ENCODE assay signal across 8 cellular contexts in the genomic region with DNA sequence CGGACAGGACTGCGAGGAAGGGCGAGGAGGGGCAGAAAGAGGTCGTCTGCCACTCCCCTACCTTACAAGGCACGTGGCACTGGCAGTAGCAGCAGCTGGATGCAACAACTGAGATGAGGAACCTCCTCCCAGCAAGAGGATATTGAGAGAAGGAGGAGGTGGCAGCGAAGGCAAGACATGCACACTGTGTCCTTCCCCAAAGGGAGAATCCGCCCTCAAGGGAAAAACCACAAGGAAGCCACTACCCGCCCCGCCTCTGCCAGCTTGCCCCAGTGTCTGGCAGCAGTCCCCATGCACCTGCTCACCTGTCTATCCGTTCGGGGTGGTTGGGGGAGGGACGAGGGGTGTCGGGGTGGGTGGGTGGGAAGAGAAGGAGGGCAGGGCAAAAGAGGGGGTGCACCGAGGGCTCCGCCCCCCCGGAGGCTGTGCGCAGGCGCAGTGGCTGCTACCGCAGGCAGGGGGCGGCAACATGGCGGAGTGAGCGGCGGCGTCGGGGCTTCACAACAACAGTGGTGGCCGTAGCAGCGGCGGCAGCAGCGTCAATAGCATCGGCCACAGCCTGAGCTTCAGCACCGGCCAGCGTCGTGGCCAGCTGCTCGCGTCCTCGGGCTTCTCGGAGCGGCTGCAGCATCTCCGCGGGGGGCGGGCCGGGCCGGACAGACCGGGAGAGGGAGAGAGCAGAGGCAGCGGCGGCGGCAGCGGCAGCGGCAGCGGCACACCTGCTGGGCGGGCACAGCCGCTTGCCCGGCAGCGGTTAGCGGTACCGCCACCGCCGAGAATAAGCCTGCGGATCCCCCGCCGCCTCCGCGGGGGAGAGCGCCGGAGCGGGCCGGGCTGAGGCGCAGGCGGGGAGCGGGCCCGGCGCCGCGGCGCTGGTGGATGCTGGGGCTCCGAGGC. TPM values are rescaled to one million over a fixed set of nuclear protein-coding genes. Genes with fewer than 3 reads are reported as not detected.
DNase-seq lines count a peak whose midpoint lies in the region; ATAC-seq, FAIRE-seq and TF ChIP-seq lines count a peak whose summit lies in the region.

A gene with protein sequence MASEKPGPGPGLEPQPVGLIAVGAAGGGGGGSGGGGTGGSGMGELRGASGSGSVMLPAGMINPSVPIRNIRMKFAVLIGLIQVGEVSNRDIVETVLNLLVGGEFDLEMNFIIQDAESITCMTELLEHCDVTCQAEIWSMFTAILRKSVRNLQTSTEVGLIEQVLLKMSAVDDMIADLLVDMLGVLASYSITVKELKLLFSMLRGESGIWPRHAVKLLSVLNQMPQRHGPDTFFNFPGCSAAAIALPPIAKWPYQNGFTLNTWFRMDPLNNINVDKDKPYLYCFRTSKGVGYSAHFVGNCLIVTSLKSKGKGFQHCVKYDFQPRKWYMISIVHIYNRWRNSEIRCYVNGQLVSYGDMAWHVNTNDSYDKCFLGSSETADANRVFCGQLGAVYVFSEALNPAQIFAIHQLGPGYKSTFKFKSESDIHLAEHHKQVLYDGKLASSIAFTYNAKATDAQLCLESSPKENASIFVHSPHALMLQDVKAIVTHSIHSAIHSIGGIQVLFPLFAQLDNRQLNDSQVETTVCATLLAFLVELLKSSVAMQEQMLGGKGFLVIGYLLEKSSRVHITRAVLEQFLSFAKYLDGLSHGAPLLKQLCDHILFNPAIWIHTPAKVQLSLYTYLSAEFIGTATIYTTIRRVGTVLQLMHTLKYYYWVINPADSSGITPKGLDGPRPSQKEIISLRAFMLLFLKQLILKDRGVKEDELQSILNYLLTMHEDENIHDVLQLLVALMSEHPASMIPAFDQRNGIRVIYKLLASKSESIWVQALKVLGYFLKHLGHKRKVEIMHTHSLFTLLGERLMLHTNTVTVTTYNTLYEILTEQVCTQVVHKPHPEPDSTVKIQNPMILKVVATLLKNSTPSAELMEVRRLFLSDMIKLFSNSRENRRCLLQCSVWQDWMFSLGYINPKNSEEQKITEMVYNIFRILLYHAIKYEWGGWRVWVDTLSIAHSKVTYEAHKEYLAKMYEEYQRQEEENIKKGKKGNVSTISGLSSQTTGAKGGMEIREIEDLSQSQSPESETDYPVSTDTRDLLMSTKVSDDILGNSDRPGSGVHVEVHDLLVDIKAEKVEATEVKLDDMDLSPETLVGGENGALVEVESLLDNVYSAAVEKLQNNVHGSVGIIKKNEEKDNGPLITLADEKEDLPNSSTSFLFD (N-terminal part only) (plus strand): TSS at position 436 of the 897 bp plus-strand sequence. CDS start 551 bp downstream, outside the sequence.

- DNase-seq in NCI-H1092 (lab: John Stamatoyannopoulos, UW), result peak; percentile 60
- peak; percentile 75 for DNase-seq in SW480 (ENCODE audit: low spot score)
- peak; percentile 66 to 87 (median 78) for DNase-seq in adrenal gland
- DNase-seq in heart right ventricle, result peak; percentile 74 to 87
- peak; percentile 72 to 96 (median 82) for DNase-seq in posterior cingulate gyrus
- DNase-seq in upper lobe of left lung, result peak; percentile 60 to 96

- H3K27me3 ChIP-seq in adrenal gland, result no peaks in the 10 kb centered on the region
- H3K27me3 ChIP-seq in heart right ventricle, result peaks cover 0 to 23% (median 0%) of the 10 kb centered on the region in 7 donors
- H3K27me3 ChIP-seq in upper lobe of left lung, result peaks cover 0 to 10% (median 3%) of the 10 kb centered on the region in 4 donors

- intact Hi-C loops in adrenal gland (cut with DNase I) (no loop called here), heart right ventricle (cut with DNase I) (loop anchor here in 5 of 10 donors (5.0 to 10.0 kb wide), 5 partner anchors 60 to 597 kb away; no protein-coding TSS in a partner anchor), posterior cingulate gyrus (cut with DNase I) (loop anchor here (10.0 kb wide), 1 partner anchor 213 kb away; no protein-coding TSS in a partner anchor)

- peak in 1 of 2 donors; percentile 46 for TF ChIP-seq POLR2A in adrenal gland (IDR thresholded peaks at IDR 0.05)
- peak in 1 of 4 donors; percentile 29 for TF ChIP-seq POLR2A in upper lobe of left lung (IDR thresholded peaks at IDR 0.05)

- no peaks in the 10 kb centered on the region for H3K4me1 ChIP-seq in HEK293 (ENCODE audit: control insufficient read depth, insufficient read depth, low read length)
- peaks cover 8 to 15% of the 10 kb centered on the region in 2 donors for H3K4me1 ChIP-seq in adrenal gland (replicated peaks in 1 of 2)
- peaks cover 0 to 34% (median 25%) of the 10 kb centered on the region in 9 donors for H3K4me1 ChIP-seq in heart right ventricle
- H3K4me1 ChIP-seq in upper lobe of left lung, result peaks cover 0 to 25% (median 10%) of the 10 kb centered on the region in 4 donors

- ATAC-seq in heart right ventricle (peak; percentile 85 to 94 (median 90)), upper lobe of left lung (ENCODE audit: low FRiP score in 2 of 2) (peak; percentile 82 to 91)

- H3K36me3 ChIP-seq in HEK293 (ENCODE audit: control insufficient read depth in 2 of 2, insufficient read depth in 1 of 2, low read length in 2 of 2) (no peaks in the 10 kb centered on the region), adrenal gland (replicated peaks in 1 of 2) (no peaks in the 10 kb centered on the region), heart right ventricle (no peaks in the 10 kb centered on the region), upper lobe of left lung (no peaks in the 10 kb centered on the region)

- TF ChIP-seq CTCF in HEK293 (tag by site-specific recombination; IDR thresholded peaks at IDR 0.05) (0 out of 2 replicates have a peak, but pooled peaks have one; percentile 18), adrenal gland (IDR thresholded peaks at IDR 0.05) (peak in 5 of 6 experiments; percentile 24 to 55 (median 45)), heart right ventricle (IDR thresholded peaks at IDR 0.05) (peak; percentile 15 to 68 (median 49)), upper lobe of left lung (IDR thresholded peaks at IDR 0.05) (peak in 3 of 6 experiments; percentile 28 to 49 (median 40))

- TF ChIP-seq EP300 in upper lobe of left lung (IDR thresholded peaks at IDR 0.05), result no peak

- POLR2A ChIA-PET in HEK293 (lab: Yijun Ruan, JAX), result no interaction called here

- no peaks in the 10 kb centered on the region for H3K9me3 ChIP-seq in HEK293 (ENCODE audit: control insufficient read depth, insufficient read depth, low read depth, low read length)
- no peaks in the 10 kb centered on the region for H3K9me3 ChIP-seq in adrenal gland (replicated peaks in 1 of 3)
- H3K9me3 ChIP-seq in heart right ventricle, result no peaks in the 10 kb centered on the region
- H3K9me3 ChIP-seq in upper lobe of left lung, result no peaks in the 10 kb centered on the region

- H3K4me3 ChIP-seq in HEK293 (ENCODE audit: low read depth, low read length) (peak within 1 kb of the TSS; percentile 99), adrenal gland (peak within 1 kb of the TSS; percentile 7 to 94 (median 90)), heart right ventricle (peak within 1 kb of the TSS; percentile 79 to 96 (median 86)), upper lobe of left lung (peak within 1 kb of the TSS; percentile 76 to 86 (median 86))

- CTCF ChIA-PET in HEK293 (lab: Yijun Ruan, JAX), result no interaction called here

- FAIRE-seq in G401.6 (lab: Jason Lieb, UNC), result peak; percentile 54

- H3K27ac ChIP-seq in HEK293 (ENCODE audit: extremely low read depth, low read depth, low read length), result peak within 1 kb of the TSS; percentile 76; the same call in 1 of the 2 replicates
- H3K27ac ChIP-seq in adrenal gland, result peak within 1 kb of the TSS in 3 of 5 donors; percentile 64 to 87 (median 80)
- H3K27ac ChIP-seq in heart right ventricle, result peak within 1 kb of the TSS; percentile 54 to 85 (median 78)
- peak within 1 kb of the TSS in 3 of 4 donors; percentile 2 to 75 (median 67) for H3K27ac ChIP-seq in upper lobe of left lung

- WGBS in adrenal gland, 4 donors, result 0 to 1% (median 0%) methylated on average over 2 to 76 of the region's 76 CpGs
- WGBS in heart right ventricle, 2 donors, result 1% methylated on average over 65 to 76 of the region's 76 CpGs
- 1 to 2% methylated on average over 30 to 42 of the region's 76 CpGs for WGBS in upper lobe of left lung, 2 donors

TF ChIP-seq in HEK293, 187 proteins besides CTCF, POLR2A, EP300 and RAD21 (continues in another document):
- TF ChIP-seq REPIN1 (tag by site-specific recombination; IDR thresholded peaks at IDR 0.05; ENCODE audit: low read depth) (no peak), ZNF660 (tag by site-specific recombination; IDR thresholded peaks at IDR 0.05) (peak; percentile 15; the same call in 1 of the 2 replicates), ZNF433 (tag by site-specific recombination; IDR thresholded peaks at IDR 0.05; ENCODE audit: low read depth) (no peak)
- TF ChIP-seq, protein P1, sequence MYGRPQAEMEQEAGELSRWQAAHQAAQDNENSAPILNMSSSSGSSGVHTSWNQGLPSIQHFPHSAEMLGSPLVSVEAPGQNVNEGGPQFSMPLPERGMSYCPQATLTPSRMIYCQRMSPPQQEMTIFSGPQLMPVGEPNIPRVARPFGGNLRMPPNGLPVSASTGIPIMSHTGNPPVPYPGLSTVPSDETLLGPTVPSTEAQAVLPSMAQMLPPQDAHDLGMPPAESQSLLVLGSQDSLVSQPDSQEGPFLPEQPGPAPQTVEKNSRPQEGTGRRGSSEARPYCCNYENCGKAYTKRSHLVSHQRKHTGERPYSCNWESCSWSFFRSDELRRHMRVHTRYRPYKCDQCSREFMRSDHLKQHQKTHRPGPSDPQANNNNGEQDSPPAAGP (tag by site-specific recombination; IDR thresholded peaks at IDR 0.05), result no peak

RNA-seq across cellular contexts. Expression of the gene that starts here (rescaled TPM):
- total RNA-seq in adrenal gland (10 to 100 TPM; 10.3 to 19.7 (median 15.7) TPM), heart right ventricle (10 to 100 TPM; 18.4 to 30.6 (median 26.3) TPM), upper lobe of left lung (10 to 100 TPM in 1 of 6 donors, 1 to 10 TPM in 5; 2.7 to 21.4 (median 5.5) TPM)
- polyA plus RNA-seq in adrenal gland (10 to 100 TPM in 1 of 3 donors, 1 to 10 TPM in 2; 3.1 to 12.1 (median 3.9) TPM), heart right ventricle (1 to 10 TPM; 4.3 to 6.3 TPM)

Comparison
In these comparisons a context has a peak if more than half of its experiments do, and no peak if none do; other contexts are left out.
1. Peak in every context shown above with its lines: DNase-seq, ATAC-seq, H3K4me3 ChIP-seq and H3K27ac ChIP-seq.